Comparison of ENCODE assay signal across 8 cellular contexts in the genomic region with DNA sequence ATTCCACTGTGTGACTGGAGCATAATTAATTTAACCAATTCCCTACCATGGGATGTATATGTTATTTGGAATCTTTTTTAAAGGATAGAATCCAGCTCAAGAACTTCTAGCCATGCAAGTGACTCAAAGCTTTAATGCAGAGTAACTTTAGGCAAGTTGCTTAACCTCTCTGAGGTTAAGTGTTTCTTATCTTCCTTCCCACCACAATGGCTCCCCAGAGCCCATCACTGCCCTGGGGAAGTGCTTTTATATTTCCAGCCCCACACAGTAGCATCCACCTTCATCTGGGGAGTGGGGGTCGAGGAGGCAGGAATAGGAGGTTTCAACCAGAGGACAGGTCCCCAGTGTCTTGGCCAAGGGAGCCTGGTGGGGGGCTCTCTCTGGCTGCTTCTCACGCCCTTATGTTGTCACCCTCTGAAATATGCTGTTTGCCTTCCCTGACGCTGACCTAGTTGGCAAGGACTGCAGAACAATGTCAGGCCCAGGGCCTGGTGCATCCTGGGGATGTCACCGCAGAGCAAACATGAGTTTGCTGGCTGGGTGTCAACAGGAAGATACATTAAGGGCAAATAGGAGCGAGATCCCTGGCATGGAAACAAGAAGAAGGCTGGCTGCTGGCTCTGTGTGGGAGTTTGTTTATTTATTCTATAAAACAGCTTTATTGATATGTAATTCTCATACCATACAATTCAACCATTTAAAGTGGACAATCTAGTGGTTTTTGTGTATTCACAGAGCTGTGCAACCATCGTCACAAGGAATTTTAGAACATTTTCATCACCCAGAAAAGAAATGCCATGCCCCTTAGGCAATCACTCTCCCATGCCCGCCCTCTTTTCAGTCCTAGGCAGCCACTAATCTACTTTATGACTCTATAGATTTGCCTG. TPM values are rescaled to one million over a fixed set of nuclear protein-coding genes. Genes with fewer than 3 reads are reported as not detected.
A peak's percentile ranks its signal among the peaks of the same experiment; 100 is the strongest.
DNase-seq lines count a peak whose midpoint lies in the region; ATAC-seq and TF ChIP-seq lines count a peak whose summit lies in the region.

No MANE protein-coding gene starts in this region.

- H3K9ac ChIP-seq in colonic mucosa (ENCODE audit: low read depth in 2 of 2, low read length in 2 of 2) = peak overlapping the region in 1 of 2 donors; percentile 51

- peaks cover 11% of the 10 kb centered on the region for H3K4me1 ChIP-seq in colonic mucosa

- TF ChIP-seq CTCF in colonic mucosa (IDR thresholded peaks at IDR 0.05) = no peak

- no peaks in the 10 kb centered on the region for H3K9me3 ChIP-seq in colonic mucosa

- ATAC-seq in HG03196 (IDR thresholded peaks at IDR 0.05; ENCODE audit: unreplicated experiment) (no peak), HG03095 (IDR thresholded peaks at IDR 0.05; ENCODE audit: unreplicated experiment) (no peak)

- no peaks in the 10 kb centered on the region for H3K36me3 ChIP-seq in colonic mucosa

- peak; percentile 15 for DNase-seq in AG08395 (ENCODE audit: low spot score)
- peak; percentile 87 for DNase-seq in NCI-H2196 treated with DMSO at 0.1 percent for 48 hours (lab: John Stamatoyannopoulos, UW; ENCODE audit: unreplicated experiment)
- peak; percentile 83 for DNase-seq in colonic mucosa
- peak; percentile 94 to 98 for DNase-seq in lung microvascular endothelial cell (ENCODE audit: low read depth in 2 of 2)
- DNase-seq in NCI-H187 (lab: John Stamatoyannopoulos, UW) = no peak
- DNase-seq in OCI-M2 (lab: John Stamatoyannopoulos, UW; ENCODE audit: unreplicated experiment) = no peak

- H3K4me3 ChIP-seq in colonic mucosa = no peak overlapping the region

- intact Hi-C loops in colonic mucosa (cut with DNase I) = loop anchor here (5.0 kb wide), 1 partner anchor 45 kb away; a partner anchor contains a TSS

- H3K27ac ChIP-seq in colonic mucosa = peak overlapping the region; percentile 65

- H3K27me3 ChIP-seq in colonic mucosa = no peaks in the 10 kb centered on the region

RNA-seq across cellular contexts. Expression of a gene that starts 46.6 kb away (rescaled TPM):
- total RNA-seq in colonic mucosa (100 to 1,000 TPM in 1 of 2 donors, 10 to 100 TPM in 1; 94.2 to 150 TPM), lung microvascular endothelial cell (276 and 293 TPM in 2 replicates)

Comparison
In these comparisons a context has a peak if more than half of its experiments do, and no peak if none do; other contexts are left out.
1. DNase-seq: peak in AG08395 (single experiment), NCI-H2196 treated with DMSO at 0.1 percent for 48 hours (single experiment), colonic mucosa (single experiment) and lung microvascular endothelial cell (2 of 2); none in NCI-H187 (0 of 2) and OCI-M2 (single experiment).